Comparison of ENCODE assay signal across 9 cellular contexts in genomic region chr2:71275939-71276310, GRCh38. TPM values are rescaled to one million over a fixed set of nuclear protein-coding genes. Genes with fewer than 3 reads are reported as not detected.
DNase-seq lines count a peak whose midpoint lies in the region; ATAC-seq and TF ChIP-seq lines count a peak whose summit lies in the region.
"Had no signal": no experiment of that assay in that cellular context is flagged by ENCODE, and none has a peak within 500 bp of the region (broad histone marks: within the 10 kb centered on the region; RNA-seq: fewer than 3 reads in every experiment).

No MANE protein-coding gene starts in this region.

- ATAC-seq in activated CD8-positive, alpha-beta memory T cell treated with anti-CD3 and anti-CD28 coated beads, Interleukin-2, amount 10 ng/mL, durations not matched to agents 7 days and 5 days, result no peak
- ATAC-seq in T-cell (replicated peaks in 1 of 4), result no peak

- no peak for DNase-seq in activated CD8-positive, alpha-beta memory T cell treated with anti-CD3 and anti-CD28 coated beads, Interleukin-2, amount 10 ng/mL, durations not matched to agents 7 days and 5 days
- DNase-seq in activated CD8-positive, alpha-beta memory T cell treated with anti-CD3 and anti-CD28 coated beads, Interleukin-2, amount 50 U/mL, for 48 hours, result no peak
- DNase-seq in T-cell (no peak), suprapubic skin (ENCODE audit: low spot score in 2 of 2) (no peak), posterior cingulate gyrus (no peak), NCI-H128 (lab: John Stamatoyannopoulos, UW; ENCODE audit: unreplicated experiment) (no peak), NCI-H2171 treated with DMSO at 0.1 percent for 48 hours (lab: John Stamatoyannopoulos, UW) (no peak)
- DNase-seq: AML-193 had no signal

- TF ChIP-seq EP300 in suprapubic skin (IDR thresholded peaks at IDR 0.05), result no peak

- H3K36me3 ChIP-seq in iPS-18a (ENCODE audit: control insufficient read depth, low read depth, low read length) (no peaks in the 10 kb centered on the region), suprapubic skin (no peaks in the 10 kb centered on the region)

- no peak overlapping the region for H3K27ac Mint-ChIP-seq in activated CD8-positive, alpha-beta memory T cell treated with anti-CD3 and anti-CD28 coated beads, Interleukin-2, amount 10 ng/mL, durations not matched to agents 7 days and 5 days
- H3K27ac Mint-ChIP-seq in T-cell, result peak overlapping the region in 1 of 2 donors; percentile 10

- H3K4me1 ChIP-seq in iPS-18a (ENCODE audit: control insufficient read depth, low read depth, low read length), result peaks cover 18% of the 10 kb centered on the region
- peaks cover 17% of the 10 kb centered on the region for H3K4me1 ChIP-seq in suprapubic skin

- H3K9me3 Mint-ChIP-seq in activated CD8-positive, alpha-beta memory T cell treated with anti-CD3 and anti-CD28 coated beads, Interleukin-2, amount 10 ng/mL, durations not matched to agents 7 days and 5 days (ENCODE audit: low read depth), result no peaks in the 10 kb centered on the region
- H3K9me3 Mint-ChIP-seq in T-cell, result no peaks in the 10 kb centered on the region

- no peak for TF ChIP-seq POLR2A in suprapubic skin (IDR thresholded peaks at IDR 0.05)

- no peak overlapping the region for H3K27ac ChIP-seq in iPS-18a (ENCODE audit: low read length)
- no peak overlapping the region for H3K27ac ChIP-seq in suprapubic skin

- H3K4me3 Mint-ChIP-seq in activated CD8-positive, alpha-beta memory T cell treated with anti-CD3 and anti-CD28 coated beads, Interleukin-2, amount 10 ng/mL, durations not matched to agents 7 days and 5 days, result peak overlapping the region; percentile 48
- peak overlapping the region; percentile 46 to 74 (median 73) for H3K4me3 Mint-ChIP-seq in T-cell

- H3K9ac ChIP-seq in iPS-18a (ENCODE audit: low read length), result no peak overlapping the region

- TF ChIP-seq CTCF in suprapubic skin (IDR thresholded peaks at IDR 0.05), result no peak

- POLR2A ChIA-PET in T-cell (lab: Charles Lee), result no interaction called here

- CTCF ChIA-PET in activated CD8-positive, alpha-beta memory T cell treated with anti-CD3 and anti-CD28 coated beads, Interleukin-2, amount 10 ng/mL, durations not matched to agents 7 days and 5 days (lab: Charles Lee), result interaction anchor here (1.4 to 2.3 kb wide), 3 partner anchors 23 to 234 kb away, joined by 3 to 8 read pairs (median 7); no protein-coding TSS in a partner anchor
- CTCF ChIA-PET in T-cell (lab: Charles Lee), result no interaction called here

- H3K9me3 ChIP-seq in iPS-18a (ENCODE audit: control insufficient read depth, low read depth, low read length) (no peaks in the 10 kb centered on the region), suprapubic skin (no peaks in the 10 kb centered on the region)

- 29% methylated on average over 8 of the region's 8 CpGs for WGBS in suprapubic skin

- no peaks in the 10 kb centered on the region for H3K36me3 Mint-ChIP-seq in activated CD8-positive, alpha-beta memory T cell treated with anti-CD3 and anti-CD28 coated beads, Interleukin-2, amount 10 ng/mL, durations not matched to agents 7 days and 5 days
- no peaks in the 10 kb centered on the region for H3K36me3 Mint-ChIP-seq in T-cell

- intact Hi-C loops in posterior cingulate gyrus (cut with DNase I), result loop anchor here (1.0 to 5.0 kb wide), 2 partner anchors 49 to 56 kb away; partner anchors contain the start of genes PAIP2B and ZNF638

- H3K4me3 ChIP-seq in iPS-18a (ENCODE audit: low read length) (peak overlapping the region; percentile 15), suprapubic skin (peak overlapping the region; percentile 52)

- peaks cover 86% of the 10 kb centered on the region for H3K27me3 Mint-ChIP-seq in activated CD8-positive, alpha-beta memory T cell treated with anti-CD3 and anti-CD28 coated beads, Interleukin-2, amount 10 ng/mL, durations not matched to agents 7 days and 5 days
- H3K27me3 Mint-ChIP-seq in T-cell, result peaks cover 70 to 80% of the 10 kb centered on the region in 2 donors

- H3K4me1 Mint-ChIP-seq in activated CD8-positive, alpha-beta memory T cell treated with anti-CD3 and anti-CD28 coated beads, Interleukin-2, amount 10 ng/mL, durations not matched to agents 7 days and 5 days, result peaks cover 17% of the 10 kb centered on the region
- H3K4me1 Mint-ChIP-seq in T-cell, result peaks cover 10 to 18% (median 14%) of the 10 kb centered on the region in 3 donors

- peaks cover 35% of the 10 kb centered on the region for H3K27me3 ChIP-seq in iPS-18a (ENCODE audit: control insufficient read depth, insufficient read depth, low read length)
- peaks cover 67% of the 10 kb centered on the region for H3K27me3 ChIP-seq in suprapubic skin

RNA-seq across cellular contexts. Expression of gene PAIP2B, which starts 49.0 kb away (rescaled TPM):
- 1 to 10 TPM; 1.1 to 1.5 TPM for total RNA-seq in activated CD8-positive, alpha-beta memory T cell treated with anti-CD3 and anti-CD28 coated beads, Interleukin-2, amount 10 ng/mL, durations not matched to agents 7 days and 5 days
- 10 to 100 TPM in 1 of 5 donors, 1 to 10 TPM in 4; 4.8 to 10.1 (median 8.4) TPM for total RNA-seq in T-cell
- total RNA-seq in suprapubic skin, result 10 to 100 TPM; 21.0 to 30.3 (median 26.7) TPM

RNA-seq across cellular contexts. Expression of gene ZNF638, which starts 55.7 kb away (rescaled TPM):
- 100 to 1,000 TPM in 1 of 2 experiments, 10 to 100 TPM in 1; 88.0 to 105 TPM for total RNA-seq in activated CD8-positive, alpha-beta memory T cell treated with anti-CD3 and anti-CD28 coated beads, Interleukin-2, amount 10 ng/mL, durations not matched to agents 7 days and 5 days
- total RNA-seq in T-cell, result 100 to 1,000 TPM; 112 to 144 (median 131) TPM
- 100 to 1,000 TPM in 3 of 4 donors, 10 to 100 TPM in 1; 91.6 to 258 (median 115) TPM for total RNA-seq in suprapubic skin
